In genomic region chr21:29506214-29506613, GRCh38 we compare ENCODE assay signal across 8 cellular contexts.
"Had no signal": no experiment of that assay in that cellular context is flagged by ENCODE, and none has a peak within 500 bp of the region (broad histone marks: within the 10 kb centered on the region; RNA-seq: fewer than 3 reads in every experiment).

No MANE protein-coding gene starts in this region.

- H3K9ac ChIP-seq: GM23248 had no signal

- H2AFZ ChIP-seq: GM23248 had no signal

- H3K9me3 ChIP-seq: HAP-1 had no signal

- DNase-seq: GM23248, GOT3, H7, HFFc6 had no signal

- H3K4me3 ChIP-seq: GM23248, HAP-1 had no signal

- H3K27ac ChIP-seq: GM23248, HL-60 had no signal

- H3K36me3 ChIP-seq: HAP-1 had no signal

- FAIRE-seq: HepG2 had no signal

- H3K4me1 ChIP-seq: HAP-1 had no signal

- ATAC-seq: HCT116, HepG2 had no signal
